Comparison of ENCODE assay signal across 23 cellular contexts in the genomic region with DNA sequence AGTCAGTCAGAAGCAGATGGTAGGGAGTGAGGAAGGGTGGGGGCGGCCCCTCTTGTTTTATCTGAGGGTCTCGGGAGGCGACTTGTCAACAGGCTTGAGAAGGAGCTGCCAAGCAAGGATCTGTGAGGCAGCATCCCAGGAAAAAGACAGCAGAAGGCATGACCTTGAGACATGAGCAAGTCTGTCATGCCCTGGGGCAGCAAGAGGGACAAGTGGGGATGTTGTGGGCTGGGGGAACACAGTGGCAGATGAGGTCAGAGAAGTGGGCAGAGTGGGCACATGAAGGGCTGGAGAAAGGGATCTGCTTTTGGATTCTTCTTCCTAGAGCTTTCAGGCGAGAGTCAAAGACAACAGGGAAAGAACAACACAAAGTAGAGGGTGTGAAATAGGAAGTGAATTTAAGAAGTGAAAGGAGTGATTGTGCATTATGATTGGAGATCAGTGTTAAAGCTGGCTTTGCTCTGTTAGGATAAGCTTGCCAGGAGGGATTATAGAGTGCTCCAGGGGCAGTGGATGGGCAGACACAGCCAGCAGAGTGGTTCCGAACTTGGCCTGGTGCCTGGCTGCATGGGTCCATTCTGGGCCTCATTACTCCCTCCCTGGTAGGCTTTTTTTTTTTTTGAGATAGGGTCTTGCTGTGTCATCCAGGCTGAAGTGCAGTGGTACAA.
DNase-seq lines count a peak whose midpoint lies in the region; ATAC-seq, FAIRE-seq and TF ChIP-seq lines count a peak whose summit lies in the region.
"Had no signal": no experiment of that assay in that cellular context is flagged by ENCODE, and none has a peak within 500 bp of the region (broad histone marks: within the 10 kb centered on the region; RNA-seq: fewer than 3 reads in every experiment).

No MANE protein-coding gene starts in this region.

- no peaks in the 10 kb centered on the region for H4K20me1 ChIP-seq in mammary epithelial cell (ENCODE audit: insufficient read depth, low read length)

- TF ChIP-seq POLR2A in heart left ventricle (IDR thresholded peaks at IDR 0.05), result no peak

- dilution Hi-C loops in mammary epithelial cell (cut with HindIII; ENCODE audit: low sequenced_read_pairs), result no loop called here

- DNase-seq in NOMO-1 treated with DMSO at 0.1 percent for 48 hours (lab: John Stamatoyannopoulos, UW; ENCODE audit: unreplicated experiment) (peak; percentile 53), heart left ventricle (peak in 3 of 5 donors; percentile 33 to 46 (median 45)), NCI-H1436 (lab: John Stamatoyannopoulos, UW) (no peak), RCC 7860 (ENCODE audit: low spot score) (no peak), mammary epithelial cell (no peak)
- DNase-seq: activated CD4-positive, alpha-beta memory T cell treated with anti-CD3 and anti-CD28 coated beads, Interleukin-2, amount 10 ng/mL, durations not matched to agents 7 days and 5 days; activated naive CD4-positive, alpha-beta T cell treated with anti-CD3 and anti-CD28 coated beads for 36 hours; EL; head of caudate nucleus; immature natural killer cell; KBM-7; NCI-H1048; NCI-H2081 treated with DMSO at 0.1 percent for 48 hours; NCI-H510A; nucleus accumbens; SHP77 treated with DMSO at 0.1 percent for 48 hours; stimulated activated naive CD4-positive, alpha-beta T cell; T-helper 17 cell; tibial artery had no signal

- H3K9ac ChIP-seq in skeletal muscle tissue (ENCODE audit: low read depth in 1 of 3, low read length in 3 of 3) (no peak overlapping the region), mammary epithelial cell (ENCODE audit: insufficient read depth, low read length) (no peak overlapping the region)

- CTCF ChIA-PET in mammary epithelial cell (lab: Charles Lee; ENCODE audit: low non-redundant PET), result interaction anchor here (0.6 kb wide), 1 partner anchor 876 kb away, joined by 3 read pairs; a partner anchor contains a TSS

- no peak for FAIRE-seq in RCC 7860 (lab: Jason Lieb, UNC)
- FAIRE-seq: astrocyte, GM19239 had no signal

- H3K9me3 ChIP-seq in heart left ventricle (no peaks in the 10 kb centered on the region), skeletal muscle tissue (ENCODE audit: control insufficient read depth in 3 of 3, low read length in 3 of 3) (no peaks in the 10 kb centered on the region), mammary epithelial cell (replicated peaks; ENCODE audit: insufficient read depth, low read length) (no peaks in the 10 kb centered on the region)
- H3K9me3 ChIP-seq: tibial artery had no signal

- H3K27me3 ChIP-seq in heart left ventricle (no peaks in the 10 kb centered on the region), skeletal muscle tissue (ENCODE audit: control insufficient read depth in 3 of 3, insufficient read depth in 3 of 3, low read length in 3 of 3) (no peaks in the 10 kb centered on the region), mammary epithelial cell (ENCODE audit: insufficient read depth, low read length) (no peaks in the 10 kb centered on the region)
- H3K27me3 ChIP-seq: tibial artery had no signal

- ATAC-seq in GM18868 (IDR thresholded peaks at IDR 0.05; ENCODE audit: unreplicated experiment), result peak; percentile 84
- peak; percentile 37 to 77 (median 64) for ATAC-seq in heart left ventricle
- ATAC-seq: T-helper 17 cell had no signal

- in situ Hi-C loops in mammary epithelial cell (cut with MboI; ENCODE audit: low sequenced_read_pairs in 2 of 2), result no loop called here

- H3K4me3 ChIP-seq in heart left ventricle, result no peak overlapping the region
- no peak overlapping the region for H3K4me3 ChIP-seq in skeletal muscle tissue (ENCODE audit: low read length in 3 of 3)
- H3K4me3 ChIP-seq in mammary epithelial cell (replicated peaks in 1 of 3; ENCODE audit: insufficient read depth in 1 of 3, low read depth in 2 of 3, low read length in 3 of 3), result no peak overlapping the region
- H3K4me3 ChIP-seq: tibial artery had no signal

- intact Hi-C loops in heart left ventricle (cut with DNase I) (no loop called here), mammary epithelial cell (cut with micrococcal nuclease) (no loop called here)

- H3K4me2 ChIP-seq in mammary epithelial cell (ENCODE audit: insufficient read depth, low read depth, low read length), result no peak overlapping the region

- TF ChIP-seq CTCF in heart left ventricle (IDR thresholded peaks at IDR 0.05), result no peak
- no peak for TF ChIP-seq CTCF in mammary epithelial cell (conservative IDR thresholded peaks at IDR 0.05 in 1 of 2, IDR thresholded peaks at IDR 0.05 in 1 of 2; ENCODE audit: extremely low read depth in 1 of 2, insufficient read depth in 1 of 2, low read depth in 1 of 2, low read length in 2 of 2)

- WGBS in heart left ventricle, 4 donors, result 70 to 77% (median 73%) methylated on average over 5 of the region's 5 CpGs
- 98% methylated on average over 5 of the region's 5 CpGs for WGBS in mammary epithelial cell (ENCODE audit: low coverage, missing lambda C conversion rate)

- H3K36me3 ChIP-seq in heart left ventricle, result peaks cover 0 to 50% (median 20%) of the 10 kb centered on the region in 9 donors
- H3K36me3 ChIP-seq in skeletal muscle tissue (ENCODE audit: control insufficient read depth in 3 of 3, insufficient read depth in 3 of 3, low read length in 3 of 3), result peaks cover 11 to 17% (median 12%) of the 10 kb centered on the region in 3 donors
- H3K36me3 ChIP-seq in mammary epithelial cell (ENCODE audit: insufficient read depth, low read length), result no peaks in the 10 kb centered on the region

- no TSS peak for BruUV-seq in mammary epithelial cell (replicated peaks; lab: Mats Ljungman, UMichigan)

- H3K79me2 ChIP-seq in mammary epithelial cell (ENCODE audit: insufficient read depth, low read length), result no peaks in the 10 kb centered on the region

- H3K27ac ChIP-seq in heart left ventricle (peak overlapping the region in 7 of 12 donors; percentile 11 to 63 (median 31)), skeletal muscle tissue (ENCODE audit: low read depth, low read length) (peak overlapping the region; percentile 68), mammary epithelial cell (ENCODE audit: insufficient read depth, low read depth, low read length) (no peak overlapping the region)
- H3K27ac ChIP-seq: tibial artery had no signal

- no peak overlapping the region for H2AFZ ChIP-seq in mammary epithelial cell (ENCODE audit: low read depth, low read length)

- H3K4me1 ChIP-seq in heart left ventricle (peaks cover 0 to 10% (median 0%) of the 10 kb centered on the region in 12 donors), skeletal muscle tissue (ENCODE audit: control insufficient read depth in 3 of 3, insufficient read depth in 3 of 3, low read length in 3 of 3) (peaks cover 14 to 32% (median 28%) of the 10 kb centered on the region in 3 donors), mammary epithelial cell (ENCODE audit: insufficient read depth, low read length) (no peaks in the 10 kb centered on the region)
- H3K4me1 ChIP-seq: tibial artery had no signal

Comparison
In these comparisons a context has a peak if more than half of its experiments do, and no peak if none do; other contexts are left out.
1. DNase-seq: peak in NOMO-1 treated with DMSO at 0.1 percent for 48 hours (single experiment) and heart left ventricle (3 of 5); none in NCI-H1436 (single experiment), RCC 7860 (single experiment) and mammary epithelial cell (single experiment).